ENCODE assay signal across 15 cellular contexts in genomic region chr11:61418136-61418535, GRCh38. TPM values are rescaled to one million over a fixed set of nuclear protein-coding genes. Genes with fewer than 3 reads are reported as not detected.
DNase-seq lines count a peak whose midpoint lies in the region; ATAC-seq, FAIRE-seq and TF ChIP-seq lines count a peak whose summit lies in the region.
"Had no signal": no experiment of that assay in that cellular context is flagged by ENCODE, and none has a peak within 500 bp of the region (broad histone marks: within the 10 kb centered on the region; RNA-seq: fewer than 3 reads in every experiment).

No MANE protein-coding gene starts in this region.

- intact Hi-C loops in left ventricle myocardium inferior (cut with micrococcal nuclease) (no loop called here), pancreas (cut with DNase I) (no loop called here)

- H3K4me3 Mint-ChIP-seq in activated naive CD8-positive, alpha-beta T cell treated with anti-CD3 and anti-CD28 coated beads, Interleukin-2, amount 10 ng/mL, durations not matched to agents 7 days and 5 days, result no peak overlapping the region
- H3K4me3 Mint-ChIP-seq: activated B cell treated with CpG ODN at 0.5 μM for 24 hours had no signal

- H3K27me3 ChIP-seq in left ventricle myocardium inferior (ENCODE audit: low read depth) (no peaks in the 10 kb centered on the region), right atrium auricular region (no peaks in the 10 kb centered on the region), kidney epithelial cell (ENCODE audit: control insufficient read depth, insufficient read depth, low read length) (no peaks in the 10 kb centered on the region), pancreas (no peaks in the 10 kb centered on the region)

- H3K9me3 Mint-ChIP-seq in activated naive CD8-positive, alpha-beta T cell treated with anti-CD3 and anti-CD28 coated beads, Interleukin-2, amount 10 ng/mL, durations not matched to agents 7 days and 5 days, result no peaks in the 10 kb centered on the region
- H3K9me3 Mint-ChIP-seq: activated B cell treated with CpG ODN at 0.5 μM for 24 hours had no signal

- POLR2A ChIA-PET in activated naive CD8-positive, alpha-beta T cell treated with anti-CD3 and anti-CD28 coated beads, Interleukin-2, amount 10 ng/mL, durations not matched to agents 7 days and 5 days (lab: Charles Lee), result interaction anchor here (2.0 kb wide), 1 partner anchor 12 kb away, joined by 4 read pairs; the partner anchor contains the start of genes CPSF7 and SDHAF2

- peaks cover 90% of the 10 kb centered on the region for H3K36me3 ChIP-seq in left ventricle myocardium inferior
- peaks cover 80% of the 10 kb centered on the region for H3K36me3 ChIP-seq in right atrium auricular region
- peaks cover 7% of the 10 kb centered on the region for H3K36me3 ChIP-seq in kidney epithelial cell (ENCODE audit: control insufficient read depth, insufficient read depth, low read length)
- H3K36me3 ChIP-seq in pancreas, result peaks cover 12 to 78% (median 46%) of the 10 kb centered on the region in 3 donors

- TF ChIP-seq CTCF in left ventricle myocardium inferior (IDR thresholded peaks at IDR 0.05; ENCODE audit: borderline replicate concordance), result no peak
- TF ChIP-seq CTCF in right atrium auricular region (IDR thresholded peaks at IDR 0.05), result no peak
- TF ChIP-seq CTCF in kidney epithelial cell (IDR thresholded peaks at IDR 0.05; ENCODE audit: insufficient read depth, low read length, poor library complexity, severe bottlenecking), result no peak
- no peak for TF ChIP-seq CTCF in pancreas (IDR thresholded peaks at IDR 0.05)

- peak overlapping the region; percentile 2 for H3K27ac ChIP-seq in left ventricle myocardium inferior (replicated peaks)
- peak overlapping the region in 1 of 2 donors; percentile 12 for H3K27ac ChIP-seq in right atrium auricular region
- H3K27ac ChIP-seq in pancreas, result no peak overlapping the region

- TF ChIP-seq POLR2A in H54 (IDR thresholded peaks at IDR 0.05; ENCODE audit: low read depth, low read length), result no peak

- FAIRE-seq in H54 (lab: Jason Lieb, UNC) (no peak), pancreas (lab: Jason Lieb, UNC) (no peak)
- FAIRE-seq: colon had no signal

- peaks cover 43% of the 10 kb centered on the region for H3K4me1 Mint-ChIP-seq in activated naive CD8-positive, alpha-beta T cell treated with anti-CD3 and anti-CD28 coated beads, Interleukin-2, amount 10 ng/mL, durations not matched to agents 7 days and 5 days

- peaks cover 19% of the 10 kb centered on the region for H3K4me1 ChIP-seq in left ventricle myocardium inferior
- peaks cover 0 to 17% of the 10 kb centered on the region in 2 donors for H3K4me1 ChIP-seq in right atrium auricular region
- H3K4me1 ChIP-seq in pancreas, result peaks cover 5% of the 10 kb centered on the region in 3 donors

- ATAC-seq in activated naive CD8-positive, alpha-beta T cell treated with anti-CD3 and anti-CD28 coated beads, Interleukin-2, amount 10 ng/mL, durations not matched to agents 7 days and 5 days (ENCODE audit: low read depth), result no peak
- no peak for ATAC-seq in pancreas

- H3K27me3 Mint-ChIP-seq in activated naive CD8-positive, alpha-beta T cell treated with anti-CD3 and anti-CD28 coated beads, Interleukin-2, amount 10 ng/mL, durations not matched to agents 7 days and 5 days, result no peaks in the 10 kb centered on the region
- H3K27me3 Mint-ChIP-seq: activated B cell treated with CpG ODN at 0.5 μM for 24 hours had no signal

- H3K27ac Mint-ChIP-seq in activated naive CD8-positive, alpha-beta T cell treated with anti-CD3 and anti-CD28 coated beads, Interleukin-2, amount 10 ng/mL, durations not matched to agents 7 days and 5 days, result peak overlapping the region; percentile 73
- H3K27ac Mint-ChIP-seq: activated B cell treated with CpG ODN at 0.5 μM for 24 hours had no signal

- H3K36me3 Mint-ChIP-seq in activated naive CD8-positive, alpha-beta T cell treated with anti-CD3 and anti-CD28 coated beads, Interleukin-2, amount 10 ng/mL, durations not matched to agents 7 days and 5 days, result peaks cover 47% of the 10 kb centered on the region

- no peak overlapping the region for H3K4me3 ChIP-seq in left ventricle myocardium inferior
- no peak overlapping the region for H3K4me3 ChIP-seq in right atrium auricular region
- no peak overlapping the region for H3K4me3 ChIP-seq in kidney epithelial cell (ENCODE audit: low read depth, low read length)
- no peak overlapping the region for H3K4me3 ChIP-seq in pancreas

- DNase-seq in left ventricle myocardium inferior, result no peak
- DNase-seq in right atrium auricular region (ENCODE audit: low spot score), result no peak
- DNase-seq in activated naive CD8-positive, alpha-beta T cell treated with anti-CD3 and anti-CD28 coated beads, Interleukin-2, amount 10 ng/mL, durations not matched to agents 7 days and 5 days, result no peak
- peak; percentile 7 for DNase-seq in kidney epithelial cell (ENCODE audit: low read depth)
- DNase-seq in stromal cell of bone marrow (ENCODE audit: low read depth), result peak; percentile 15
- DNase-seq in H54 (ENCODE audit: insufficient read length, low spot score), result no peak
- DNase-seq in iPS-NIHi7 (ENCODE audit: extremely low spot score), result no peak
- DNase-seq in pancreas, result no peak
- DNase-seq: activated B cell treated with CpG ODN at 0.5 μM for 24 hours; NCI-H1436 treated with DMSO at 0.1 percent for 48 hours; NCI-H510A; retina; stimulated activated CD4-positive, alpha-beta T cell treated with anti-CD3 and anti-CD28 coated beads, Interleukin-4, amount 100 ng/mL, for 4 hours; stimulated activated naive CD4-positive, alpha-beta T cell had no signal

- H3K9me3 ChIP-seq in left ventricle myocardium inferior (replicated peaks) (no peaks in the 10 kb centered on the region), right atrium auricular region (no peaks in the 10 kb centered on the region), pancreas (no peaks in the 10 kb centered on the region)

RNA-seq across cellular contexts. Expression of gene CPSF7, which starts 11.6 kb away (rescaled TPM):
- total RNA-seq in left ventricle myocardium inferior, result 39.9 TPM
- total RNA-seq in right atrium auricular region, result 10 to 100 TPM; 24.6 to 31.4 TPM
- 100 to 1,000 TPM; 115 to 118 TPM for total RNA-seq in activated naive CD8-positive, alpha-beta T cell treated with anti-CD3 and anti-CD28 coated beads, Interleukin-2, amount 10 ng/mL, durations not matched to agents 7 days and 5 days
- total RNA-seq in kidney epithelial cell, result 47.5 and 53.9 TPM in 2 replicates
- total RNA-seq in pancreas, result 10 to 100 TPM; 25.1 to 49.7 (median 32.6) TPM
- 10 to 100 TPM; 57.6 to 60.4 TPM for polyA plus RNA-seq in pancreas

RNA-seq across cellular contexts. Expression of gene SDHAF2, which starts 11.8 kb away (rescaled TPM):
- total RNA-seq in left ventricle myocardium inferior (38.1 TPM), right atrium auricular region (10 to 100 TPM; 44.1 to 50.7 TPM), kidney epithelial cell (32.6 and 35.5 TPM in 2 replicates), pancreas (10 to 100 TPM; 10.1 to 15.3 (median 13.9) TPM)
- 10 to 100 TPM; 48.5 to 53.1 TPM for total RNA-seq in activated naive CD8-positive, alpha-beta T cell treated with anti-CD3 and anti-CD28 coated beads, Interleukin-2, amount 10 ng/mL, durations not matched to agents 7 days and 5 days
- polyA plus RNA-seq in pancreas, result 10 to 100 TPM; 24.2 to 38.9 TPM

RNA-seq across cellular contexts. Expression of gene TMEM216, which starts 25.7 kb away (rescaled TPM):
- total RNA-seq in left ventricle myocardium inferior, result 4.9 TPM
- total RNA-seq in right atrium auricular region, result 10 to 100 TPM in 1 of 2 donors, 1 to 10 TPM in 1; 9.5 to 11.7 TPM
- 10 to 100 TPM; 10.5 to 11.1 TPM for total RNA-seq in activated naive CD8-positive, alpha-beta T cell treated with anti-CD3 and anti-CD28 coated beads, Interleukin-2, amount 10 ng/mL, durations not matched to agents 7 days and 5 days
- total RNA-seq in kidney epithelial cell, result 15.9 and 18.3 TPM in 2 replicates
- total RNA-seq in pancreas, result 1 to 10 TPM; 3.7 to 8.2 (median 6.4) TPM
- 10 to 100 TPM in 1 of 2 donors, 1 to 10 TPM in 1; 9.3 to 17.8 TPM for polyA plus RNA-seq in pancreas

RNA-seq across cellular contexts. Expression of gene TMEM138, which starts 56.0 kb away (rescaled TPM):
- total RNA-seq in left ventricle myocardium inferior (20.9 TPM), right atrium auricular region (10 to 100 TPM; 12.6 to 18.2 TPM), kidney epithelial cell (28.0 and 38.8 TPM in 2 replicates), pancreas (10 to 100 TPM; 10.8 to 20.4 (median 13.7) TPM)
- total RNA-seq in activated naive CD8-positive, alpha-beta T cell treated with anti-CD3 and anti-CD28 coated beads, Interleukin-2, amount 10 ng/mL, durations not matched to agents 7 days and 5 days, result 10 to 100 TPM; 53.4 to 57.7 TPM
- polyA plus RNA-seq in pancreas, result 10 to 100 TPM; 32.8 to 39.2 TPM

RNA-seq across cellular contexts. Expression of gene CYB561A3, which starts 56.5 kb away (rescaled TPM):
- total RNA-seq in left ventricle myocardium inferior (10.5 TPM), right atrium auricular region (10 to 100 TPM; 15.0 to 27.3 TPM), kidney epithelial cell (30.2 and 39.0 TPM in 2 replicates), pancreas (10 to 100 TPM; 16.5 to 26.2 (median 22.7) TPM)
- 10 to 100 TPM; 43.6 to 44.7 TPM for total RNA-seq in activated naive CD8-positive, alpha-beta T cell treated with anti-CD3 and anti-CD28 coated beads, Interleukin-2, amount 10 ng/mL, durations not matched to agents 7 days and 5 days
- polyA plus RNA-seq in pancreas, result 10 to 100 TPM; 14.8 to 19.7 TPM

Comparison
In these comparisons a context has a peak if more than half of its experiments do, and no peak if none do; other contexts are left out.
1. DNase-seq: peak in kidney epithelial cell (single experiment) and stromal cell of bone marrow (single experiment); none in left ventricle myocardium inferior (single experiment), right atrium auricular region (single experiment), activated naive CD8-positive, alpha-beta T cell treated with anti-CD3 and anti-CD28 coated beads, Interleukin-2, amount 10 ng/mL, durations not matched to agents 7 days and 5 days (single experiment), H54 (single experiment), iPS-NIHi7 (single experiment) and pancreas (0 of 6).